8 cellular contexts compared by ENCODE assay signal in the genomic region with DNA sequence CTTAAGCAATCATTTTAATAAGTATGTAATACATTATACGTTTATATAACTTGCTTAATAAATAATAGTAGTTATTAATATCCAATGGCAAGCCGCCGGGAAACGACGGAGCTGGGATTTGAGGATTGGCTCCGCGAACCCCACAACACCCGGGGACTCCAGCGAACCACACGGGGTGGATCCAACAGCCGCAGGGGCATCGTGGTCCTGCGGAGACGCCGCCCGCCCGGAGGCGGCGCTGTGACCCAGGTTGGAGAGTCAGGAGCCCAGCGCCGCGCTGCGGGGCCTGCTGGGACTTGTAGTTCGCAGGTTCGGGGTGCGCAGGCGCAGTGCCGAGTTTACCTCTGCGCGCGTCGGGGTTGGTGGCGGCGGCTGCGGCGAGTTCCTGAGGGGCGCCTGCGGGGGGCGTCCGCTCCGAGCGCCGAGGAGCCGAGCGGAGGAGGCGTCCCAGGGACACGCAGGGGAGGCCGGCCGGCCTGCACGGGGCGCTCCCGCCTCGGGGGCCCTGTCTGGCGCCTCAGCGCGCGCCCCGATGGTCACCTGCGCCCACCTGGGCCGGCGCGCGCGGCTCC. TPM values are rescaled to one million over a fixed set of nuclear protein-coding genes. Genes with fewer than 3 reads are reported as not detected.
A peak's percentile ranks its signal among the peaks of the same experiment; 100 is the strongest.
DNase-seq lines count a peak whose midpoint lies in the region; TF ChIP-seq lines count a peak whose summit lies in the region.

A gene (plus strand): TSS at position 329 of the 572 bp plus-strand sequence. CDS start 204 bp downstream, at position 533.

- H3K4me1 ChIP-seq in HAP-1 = peaks cover 2% of the 10 kb centered on the region
- no peaks in the 10 kb centered on the region for H3K4me1 ChIP-seq in neural progenitor cell
- H3K4me1 ChIP-seq in stomach smooth muscle (ENCODE audit: control insufficient read depth, insufficient read depth, low read length) = peaks cover 9% of the 10 kb centered on the region

- H3K36me3 Mint-ChIP-seq in neural progenitor cell = peaks cover 12% of the 10 kb centered on the region

- H3K27ac Mint-ChIP-seq in neural progenitor cell = no peak within 1 kb of the TSS

- H3K9me3 ChIP-seq in HAP-1 (no peaks in the 10 kb centered on the region), MG63 (no peaks in the 10 kb centered on the region), neural progenitor cell (ENCODE audit: low read depth) (no peaks in the 10 kb centered on the region), stomach smooth muscle (ENCODE audit: control insufficient read depth in 2 of 2, low read length in 2 of 2) (no peaks in the 10 kb centered on the region)

- H3K4me2 ChIP-seq in neural progenitor cell = peak within 1 kb of the TSS; percentile 100

- H3K36me3 ChIP-seq in HAP-1 (replicated peaks) = peaks cover 2% of the 10 kb centered on the region; the same call in 1 of the 2 replicates
- no peaks in the 10 kb centered on the region for H3K36me3 ChIP-seq in MG63
- no peaks in the 10 kb centered on the region for H3K36me3 ChIP-seq in neural progenitor cell
- H3K36me3 ChIP-seq in stomach smooth muscle (ENCODE audit: control insufficient read depth in 2 of 2, insufficient read depth in 2 of 2, low read length in 2 of 2) = peaks cover 6 to 7% of the 10 kb centered on the region in 2 donors

- peak within 1 kb of the TSS; percentile 94 for H3K4me3 Mint-ChIP-seq in neural progenitor cell

- in situ Hi-C loops in HAP-1 (cut with MboI; ENCODE audit: low sequenced_read_pairs) = no loop called here

- DNase-seq in GDM1 (lab: John Stamatoyannopoulos, UW) (peak; percentile 95), HAP-1 (ENCODE audit: low spot score in 2 of 2) (peak; percentile 90 to 99), MG63 (peak; percentile 89), SHP77 (lab: John Stamatoyannopoulos, UW) (peak; percentile 83 to 94), activated gamma-delta T cell treated with Interleukin-2 at 50 U/mL for 16 hours (peak; percentile 99), foreskin melanocyte (peak; percentile 87), neural progenitor cell (ENCODE audit: low spot score) (peak; percentile 100)

- H3K27ac ChIP-seq in neural progenitor cell = no peak within 1 kb of the TSS
- H3K27ac ChIP-seq in stomach smooth muscle (ENCODE audit: low read length) = no peak within 1 kb of the TSS

- H3K9ac ChIP-seq in neural progenitor cell (peak within 1 kb of the TSS; percentile 66), stomach smooth muscle (ENCODE audit: low read length in 2 of 2) (peak within 1 kb of the TSS; percentile 59 to 74)

- H3K4me3 ChIP-seq in HAP-1 (peak within 1 kb of the TSS; percentile 53), MG63 (peak within 1 kb of the TSS; percentile 50), neural progenitor cell (peak within 1 kb of the TSS; percentile 95), stomach smooth muscle (ENCODE audit: low read length in 2 of 2) (peak within 1 kb of the TSS; percentile 77 to 88)

- H4K20me1 ChIP-seq in neural progenitor cell (ENCODE audit: low read depth) = peaks cover 7% of the 10 kb centered on the region

- peak; percentile 87 for TF ChIP-seq CTCF in neural progenitor cell (IDR thresholded peaks at IDR 0.05)

- no peaks in the 10 kb centered on the region for H3F3A ChIP-seq in neural progenitor cell (ENCODE audit: low read depth)

- H3K4me1 Mint-ChIP-seq in neural progenitor cell = peaks cover 2% of the 10 kb centered on the region

- H3K27me3 Mint-ChIP-seq in neural progenitor cell (ENCODE audit: insufficient read depth, low read depth) = peaks cover 6% of the 10 kb centered on the region

- H3K9me3 Mint-ChIP-seq in neural progenitor cell = peaks cover 5% of the 10 kb centered on the region

- H2AFZ ChIP-seq in neural progenitor cell (replicated peaks) = peak within 1 kb of the TSS; percentile 78

- H3K27me3 ChIP-seq in HAP-1 (ENCODE audit: low read depth) (no peaks in the 10 kb centered on the region), MG63 (no peaks in the 10 kb centered on the region), neural progenitor cell (no peaks in the 10 kb centered on the region), stomach smooth muscle (ENCODE audit: control insufficient read depth in 1 of 2, insufficient read depth in 2 of 2, low read length in 2 of 2) (no peaks in the 10 kb centered on the region)

- peaks cover 6% of the 10 kb centered on the region for H3K79me2 ChIP-seq in neural progenitor cell (ENCODE audit: low read depth)

RNA-seq across cellular contexts. Expression of the gene that starts here (rescaled TPM):
- 1.2 and 2.4 TPM in 2 replicates for total RNA-seq in MG63 (2014; rRNA removed; shearing (Covaris generic); ENCODE audit: low replicate concordance)
- total RNA-seq in neural progenitor cell (ENCODE audit: low replicate concordance) = 10.1 and 11.0 TPM in 2 replicates
